ENCODE assay signal across 8 cellular contexts in the genomic region with DNA sequence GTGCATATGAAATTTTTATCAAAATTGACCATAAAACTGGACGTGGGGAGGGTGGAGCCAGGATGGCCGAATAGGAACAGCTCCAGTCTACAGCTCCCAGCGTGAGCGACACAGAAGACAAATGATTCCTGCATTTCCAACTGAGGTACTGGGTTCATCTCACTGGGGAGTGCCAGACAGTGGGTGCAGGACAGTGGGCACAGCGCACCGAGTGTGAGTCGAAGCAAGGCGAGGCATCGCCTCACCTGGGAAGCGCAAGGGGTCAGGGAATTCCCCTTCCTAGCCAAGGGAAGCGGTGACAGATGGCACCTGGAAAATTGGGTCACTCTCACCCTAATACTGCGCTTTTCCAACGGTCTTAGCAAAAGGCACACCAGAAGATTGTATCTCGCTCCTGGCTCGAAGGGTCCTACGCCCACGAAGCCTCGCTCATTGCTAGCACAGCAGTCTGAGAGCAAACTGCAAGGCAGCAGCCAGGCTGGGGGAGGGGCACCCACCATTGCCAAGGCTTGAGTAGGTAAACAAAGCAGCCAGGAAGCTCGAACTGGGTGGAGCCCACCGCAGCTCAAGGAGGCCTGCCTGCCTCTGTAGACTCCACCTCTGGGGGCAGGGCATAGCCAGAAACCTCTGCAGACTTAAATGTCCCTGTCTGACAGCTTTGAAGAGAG. TPM values are rescaled to one million over a fixed set of nuclear protein-coding genes. Genes with fewer than 3 reads are reported as not detected.
DNase-seq lines count a peak whose midpoint lies in the region; ATAC-seq and TF ChIP-seq lines count a peak whose summit lies in the region.
"Not testable (repeated sequence)": the region's sequence is repeated elsewhere in the genome, so short reads cannot be mapped to it uniquely, and the experiment has no call there.

No MANE protein-coding gene starts in this region.

- H3K27ac ChIP-seq in brain microvascular endothelial cell: not testable (repeated sequence)

- not testable (repeated sequence) for H3K4me1 ChIP-seq in mucosa of descending colon (ENCODE audit: low read depth)

- H3K27me3 ChIP-seq in brain microvascular endothelial cell (replicated peaks): not testable (repeated sequence)

- TF ChIP-seq CTCF in brain microvascular endothelial cell (IDR thresholded peaks at IDR 0.05; ENCODE audit: low read depth, low read length, missing control alignments); mucosa of descending colon (IDR thresholded peaks at IDR 0.05): not testable (repeated sequence)

- H3K27ac Mint-ChIP-seq in stimulated activated naive CD8-positive, alpha-beta T cell treated with anti-CD3 and anti-CD28 coated beads, Interleukin-15, amount 100 ng/mL, for 72 hours: peak overlapping the region; percentile 75 to 93

- peak; percentile 73 for DNase-seq in G401 (ENCODE audit: low spot score)
- DNase-seq in T-helper 1 cell: peak; percentile 31 to 70 (median 52)
- peak; percentile 30 for DNase-seq in activated T-cell treated with anti-CD3 and anti-CD28 coated beads for 24 hours (ENCODE audit: low read depth)
- DNase-seq in brain microvascular endothelial cell: peak; percentile 24
- peak; percentile 75 for DNase-seq in left cardiac atrium
- DNase-seq in mucosa of descending colon: peak; percentile 83 to 87 (median 85)
- DNase-seq in stimulated activated CD4-positive, alpha-beta T cell treated with anti-CD3 and anti-CD28 coated beads, Interleukin-15, amount 100 ng/mL, for 48 hours (ENCODE audit: low read depth in 2 of 2): peak; percentile 17 to 42
- DNase-seq in stimulated activated naive CD8-positive, alpha-beta T cell treated with anti-CD3 and anti-CD28 coated beads, Interleukin-15, amount 100 ng/mL, for 72 hours: peak; percentile 61 to 68

- H3K4me3 Mint-ChIP-seq in stimulated activated naive CD8-positive, alpha-beta T cell treated with anti-CD3 and anti-CD28 coated beads, Interleukin-15, amount 100 ng/mL, for 72 hours: peak overlapping the region; percentile 62 to 68

- H3K36me3 ChIP-seq in brain microvascular endothelial cell (replicated peaks); mucosa of descending colon (ENCODE audit: low read depth): not testable (repeated sequence)

- not testable (repeated sequence) for H3K27me3 Mint-ChIP-seq in stimulated activated naive CD8-positive, alpha-beta T cell treated with anti-CD3 and anti-CD28 coated beads, Interleukin-15, amount 100 ng/mL, for 72 hours

- H3K4me1 Mint-ChIP-seq in stimulated activated naive CD8-positive, alpha-beta T cell treated with anti-CD3 and anti-CD28 coated beads, Interleukin-15, amount 100 ng/mL, for 72 hours: peaks cover 27% of the 10 kb centered on the region

- H3K9me3 Mint-ChIP-seq in stimulated activated naive CD8-positive, alpha-beta T cell treated with anti-CD3 and anti-CD28 coated beads, Interleukin-15, amount 100 ng/mL, for 72 hours: not testable (repeated sequence)

- not testable (repeated sequence) for ATAC-seq in left cardiac atrium, mucosa of descending colon
- peak; percentile 67 for ATAC-seq in stimulated activated naive CD8-positive, alpha-beta T cell treated with anti-CD3 and anti-CD28 coated beads, Interleukin-15, amount 100 ng/mL, for 72 hours

- peak overlapping the region; percentile 29 for H3K4me3 ChIP-seq in brain microvascular endothelial cell (ENCODE audit: low read depth, low read length)
- H3K4me3 ChIP-seq in mucosa of descending colon: not testable (repeated sequence)

- not testable (repeated sequence) for H3K9me3 ChIP-seq in mucosa of descending colon

- intact Hi-C loops in left cardiac atrium (cut with DNase I); mucosa of descending colon (cut with DNase I, micrococcal nuclease): not testable (repeated sequence)

- in situ Hi-C loops in G401 (cut with HindIII; ENCODE audit: low sequenced_read_pairs); brain microvascular endothelial cell (cut with HindIII; ENCODE audit: low pct_ligation_motif_present, low sequenced_read_pairs): not testable (repeated sequence)

RNA-seq across cellular contexts. Expression of gene RABL3, which starts 23.0 kb away (rescaled TPM):
- 7.0 and 8.9 TPM in 2 replicates for total RNA-seq in G401 (2014; rRNA removed; shearing (Covaris generic))
- total RNA-seq in left cardiac atrium (10 to 100 TPM; 15.2 to 19.4 TPM), mucosa of descending colon (10 to 100 TPM; 23.0 to 26.5 (median 25.9) TPM)

RNA-seq across cellular contexts. Expression of gene GTF2E1, which starts 23.2 kb away (rescaled TPM):
- 20.4 and 35.4 TPM in 2 replicates for total RNA-seq in G401 (2014; rRNA removed; shearing (Covaris generic))
- 10 to 100 TPM; 13.6 to 13.7 TPM for total RNA-seq in left cardiac atrium
- total RNA-seq in mucosa of descending colon: 10 to 100 TPM; 11.7 to 13.6 (median 12.0) TPM

RNA-seq across cellular contexts. Expression of gene HGD, which starts 37.3 kb away (rescaled TPM):
- not detected in 2 replicates for total RNA-seq in G401 (2014; rRNA removed; shearing (Covaris generic))
- total RNA-seq in left cardiac atrium (1 to 10 TPM in 1 of 2 donors, not detected in 1; 1.5 TPM), mucosa of descending colon (10 to 100 TPM; 15.7 to 53.3 (median 46.0) TPM)

Comparison
In these comparisons a context has a peak if more than half of its experiments do, and no peak if none do; other contexts are left out.
1. DNase-seq: peak in every context shown above with its lines; median percentile 85 in mucosa of descending colon; 75 in left cardiac atrium; 73 in G401; 64 in stimulated activated naive CD8-positive, alpha-beta T cell treated with anti-CD3 and anti-CD28 coated beads, Interleukin-15, amount 100 ng/mL, for 72 hours; 52 in T-helper 1 cell; 30 in activated T-cell treated with anti-CD3 and anti-CD28 coated beads for 24 hours; 30 in stimulated activated CD4-positive, alpha-beta T cell treated with anti-CD3 and anti-CD28 coated beads, Interleukin-15, amount 100 ng/mL, for 48 hours; 24 in brain microvascular endothelial cell.
2. RNA of gene HGD, which starts 37.3 kb away (total RNA-seq): 15.7 to 53.3 TPM in mucosa of descending colon; 1.5 TPM in left cardiac atrium and not detected in G401; every median in the first group is over 4 times any median in the second.